31 cellular contexts compared by ENCODE assay signal in the genomic region with DNA sequence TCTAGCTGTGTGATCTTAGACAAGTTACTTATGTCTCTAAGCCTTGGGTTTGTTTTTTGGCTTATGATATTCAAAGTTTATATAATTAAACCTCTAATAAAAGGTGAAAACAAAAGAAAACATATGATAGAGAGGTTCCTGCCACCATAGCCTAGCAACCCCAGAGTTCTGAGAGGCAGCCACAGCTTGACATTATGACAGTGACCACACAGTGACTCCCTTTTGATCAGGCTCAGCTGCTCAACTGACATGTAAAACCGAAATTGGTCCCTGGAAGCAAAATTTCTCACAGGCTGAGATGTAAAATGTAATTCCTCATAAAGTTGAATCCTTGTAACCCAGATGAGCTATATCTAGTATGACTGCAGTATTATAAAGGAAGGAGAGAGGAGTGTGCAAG.
"Had no signal": no experiment of that assay in that cellular context is flagged by ENCODE, and none has a peak within 500 bp of the region (broad histone marks: within the 10 kb centered on the region; RNA-seq: fewer than 3 reads in every experiment).

No MANE protein-coding gene starts in this region.

- DNase-seq: activated CD4-positive, alpha-beta memory T cell treated with anti-CD3 and anti-CD28 coated beads, Interleukin-2, amount 10 ng/mL, durations not matched to agents 7 days and 5 days; activated CD4-positive, alpha-beta T cell treated with anti-CD3 and anti-CD28 coated beads, Interleukin-2, amount 10 ng/mL, durations not matched to agents 7 days and 5 days; activated CD8-positive, alpha-beta memory T cell treated with anti-CD3 and anti-CD28 coated beads, Interleukin-2, amount 10 ng/mL, durations not matched to agents 7 days and 5 days; activated CD8-positive, alpha-beta memory T cell treated with anti-CD3 and anti-CD28 coated beads, Interleukin-2, amount 50 U/mL, for 48 hours; activated effector memory CD4-positive, alpha-beta T cell treated with Interleukin-2 at 50 U/mL for 16 hours; activated naive CD4-positive, alpha-beta T cell; activated naive CD4-positive, alpha-beta T cell treated with anti-CD3 and anti-CD28 coated beads, Interleukin-2, amount 50 U/mL, for 16 hours; activated naive CD8-positive, alpha-beta T cell treated with anti-CD3 and anti-CD28 coated beads for 36 hours; activated T-cell treated with anti-CD3 and anti-CD28 coated beads, Interleukin-2, amount 50 U/mL, for 48 hours; amniotic stem cell; aorta; brain microvascular endothelial cell; NCI-H1105; NCI-H1417 treated with DMSO at 0.1 percent for 48 hours; NCI-H187 treated with DMSO at 0.1 percent for 48 hours; NCI-H2081; NCI-H2171 treated with DMSO at 0.1 percent for 48 hours; NCI-H2227 treated with DMSO at 0.1 percent for 48 hours; NCI-H446; NCI-H524; NCI-H69; NCI-H82; NK-92 treated with Interleukin-12 subunit alpha and Interleukin-12 subunit beta, amount 100 ng/mL, for 24 hours; PC-3; Peyer's patch; RPMI8226; SHP77 treated with DMSO at 0.1 percent for 48 hours; SK-N-SH had no signal

- H3K27me3 ChIP-seq: brain microvascular endothelial cell, Peyer's patch, SJSA1 had no signal

- H3K4me1 ChIP-seq: Peyer's patch had no signal

- H3K9me3 ChIP-seq: SJSA1, SK-N-SH had no signal

- H3K4me3 ChIP-seq: Peyer's patch, SJSA1 had no signal

- ATAC-seq: activated CD8-positive, alpha-beta memory T cell treated with anti-CD3 and anti-CD28 coated beads, Interleukin-2, amount 10 ng/mL, durations not matched to agents 7 days and 5 days; PC-3 had no signal

- H3K9ac ChIP-seq: KMS-11, SK-N-SH had no signal

- H3K27ac ChIP-seq: brain microvascular endothelial cell, KMS-11, Peyer's patch, SJSA1 had no signal

- H3K4me2 ChIP-seq: KMS-11, SK-N-SH had no signal

- FAIRE-seq: TTC549 had no signal
